In genomic region chr1:85321237-85321964, GRCh38 we compare ENCODE assay signal across 9 cellular contexts. TPM values are rescaled to one million over a fixed set of nuclear protein-coding genes. Genes with fewer than 3 reads are reported as not detected.
DNase-seq lines count a peak whose midpoint lies in the region; ATAC-seq lines count a peak whose summit lies in the region.
"Had no signal": no experiment of that assay in that cellular context is flagged by ENCODE, and none has a peak within 500 bp of the region (broad histone marks: within the 10 kb centered on the region; RNA-seq: fewer than 3 reads in every experiment).

No MANE protein-coding gene starts in this region.

- ATAC-seq in GM19452 (IDR thresholded peaks at IDR 0.05; ENCODE audit: unreplicated experiment) (peak; percentile 75), GM19324 (IDR thresholded peaks at IDR 0.05; ENCODE audit: low FRiP score, unreplicated experiment) (no peak)

- no peaks in the 10 kb centered on the region for H3K27me3 ChIP-seq in ACC112 (ENCODE audit: insufficient read depth, low read length)
- H3K27me3 ChIP-seq in H7 (ENCODE audit: control insufficient read depth, insufficient read depth, low read length): no peaks in the 10 kb centered on the region

- peaks cover 26% of the 10 kb centered on the region for H3K79me2 ChIP-seq in ACC112 (ENCODE audit: control insufficient read depth, insufficient read depth, low read length, unreplicated experiment)

- H3K4me1 ChIP-seq in ACC112 (ENCODE audit: control insufficient read depth, insufficient read depth, low read length, unreplicated experiment): peaks cover 85% of the 10 kb centered on the region

- H3K4me3 ChIP-seq in ACC112 (ENCODE audit: low read depth, low read length): no peak overlapping the region
- H3K4me3 ChIP-seq in H7 (ENCODE audit: insufficient read depth, low read depth, low read length): no peak overlapping the region

- H2AFZ ChIP-seq in ACC112 (ENCODE audit: low read length, unreplicated experiment): no peak overlapping the region

- DNase-seq in M059J (ENCODE audit: low read depth) (peak; percentile 97), dermis blood vessel endothelial cell (peak; percentile 43), H7 (no peak), NCI-H1694 treated with DMSO at 0.1 percent for 48 hours (lab: John Stamatoyannopoulos, UW) (no peak), NCI-H526 treated with DMSO at 0.1 percent for 48 hours (lab: John Stamatoyannopoulos, UW) (no peak)
- DNase-seq: Calu3 had no signal

- H3K36me3 ChIP-seq in ACC112 (ENCODE audit: insufficient read depth, low read length) (peaks cover 6% of the 10 kb centered on the region; the same call in 1 of the 2 replicates), H7 (replicated peaks; ENCODE audit: control insufficient read depth, insufficient read depth, low read length) (no peaks in the 10 kb centered on the region)

- H3K27ac ChIP-seq in ACC112 (ENCODE audit: low read depth, low read length): peak overlapping the region; percentile 100

RNA-seq across cellular contexts. Expression of gene BCL10, which starts 45.0 kb away (rescaled TPM):
- 35.6 and 42.2 TPM in 2 replicates for total RNA-seq in M059J (2014; rRNA removed; shearing (Covaris generic))
- total RNA-seq in dermis blood vessel endothelial cell: 58.4 and 77.9 TPM in 2 replicates
- 23.0 and 26.3 TPM in 2 replicates for total RNA-seq in H7 (2014; rRNA removed; shearing (Covaris generic))

Comparison
In these comparisons a context has a peak if more than half of its experiments do, and no peak if none do; other contexts are left out.
1. DNase-seq: peak in M059J (single experiment) and dermis blood vessel endothelial cell (single experiment); none in H7 (single experiment), NCI-H1694 treated with DMSO at 0.1 percent for 48 hours (single experiment) and NCI-H526 treated with DMSO at 0.1 percent for 48 hours (single experiment).